9 cellular contexts compared by ENCODE assay signal in the genomic region with DNA sequence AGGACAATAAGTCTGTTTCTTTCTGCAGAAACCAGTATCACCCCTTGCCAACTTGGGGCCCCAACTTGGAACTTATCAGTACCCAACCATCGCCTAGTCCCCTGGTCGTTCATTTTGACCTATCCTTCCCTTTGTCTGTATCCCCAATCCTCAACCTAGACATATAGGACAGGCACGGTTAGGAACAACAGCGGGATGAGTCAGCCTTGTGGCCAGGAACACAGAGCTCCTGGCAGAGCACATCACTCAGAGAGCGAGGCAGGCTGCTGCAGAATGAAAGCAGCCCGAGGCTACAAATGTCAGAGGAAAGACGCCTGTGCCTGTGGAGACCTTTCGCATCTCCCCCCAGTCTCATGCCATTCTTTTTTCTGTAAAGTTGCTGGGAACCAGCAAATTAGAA. TPM values are rescaled to one million over a fixed set of nuclear protein-coding genes. Genes with fewer than 3 reads are reported as not detected.
DNase-seq lines count a peak whose midpoint lies in the region; ATAC-seq and TF ChIP-seq lines count a peak whose summit lies in the region.
"Had no signal": no experiment of that assay in that cellular context is flagged by ENCODE, and none has a peak within 500 bp of the region (broad histone marks: within the 10 kb centered on the region; RNA-seq: fewer than 3 reads in every experiment).

No MANE protein-coding gene starts in this region.

- peak overlapping the region; percentile 92 for H3K27ac ChIP-seq in right cardiac atrium (ENCODE audit: low read length)
- peak overlapping the region; percentile 67 for H3K27ac ChIP-seq in stomach smooth muscle (ENCODE audit: low read length)

- peak overlapping the region; percentile 46 to 47 for H3K9ac ChIP-seq in stomach smooth muscle (ENCODE audit: low read length in 2 of 2)

- H3K27me3 ChIP-seq in right cardiac atrium (ENCODE audit: control insufficient read depth, insufficient read depth) (no peaks in the 10 kb centered on the region), stomach smooth muscle (ENCODE audit: control insufficient read depth in 1 of 2, insufficient read depth in 2 of 2, low read length in 2 of 2) (no peaks in the 10 kb centered on the region)

- H3K27ac Mint-ChIP-seq in HFFc6, result peak overlapping the region; percentile 78

- H3K4me1 ChIP-seq in right cardiac atrium (ENCODE audit: control insufficient read depth, insufficient read depth, low read length) (no peaks in the 10 kb centered on the region), stomach smooth muscle (ENCODE audit: control insufficient read depth, insufficient read depth, low read length) (peaks cover 40% of the 10 kb centered on the region)

- WGBS in right cardiac atrium, result 48% methylated on average over 8 of the region's 8 CpGs

- intact Hi-C loops in right cardiac atrium (cut with DNase I), result no loop called here

- H3K36me3 Mint-ChIP-seq in HFFc6 (ENCODE audit: low read depth), result peaks cover 76% of the 10 kb centered on the region

- H3K36me3 ChIP-seq in stomach smooth muscle (ENCODE audit: control insufficient read depth in 2 of 2, insufficient read depth in 2 of 2, low read length in 2 of 2), result peaks cover 18 to 27% of the 10 kb centered on the region in 2 donors

- H3K27me3 Mint-ChIP-seq in HFFc6 (ENCODE audit: insufficient read depth), result no peaks in the 10 kb centered on the region; the same call in 1 of the 2 replicates

- ATAC-seq in right cardiac atrium, result peak; percentile 69

- DNase-seq in HFFc6, result peak; percentile 88
- DNase-seq in astrocyte of the hippocampus (ENCODE audit: low read depth, low spot score), result peak; percentile 90
- DNase-seq in right cardiac atrium, result peak in 1 of 3 donors; percentile 72
- no peak for DNase-seq in SKM-1 treated with dmso at 0.1 percent for 144 hours (lab: John Stamatoyannopoulos, UW; ENCODE audit: unreplicated experiment)
- DNase-seq in mesenteric fat pad (ENCODE audit: low spot score), result no peak
- DNase-seq in COR-L47 (lab: John Stamatoyannopoulos, UW), result no peak
- no peak for DNase-seq in GF-D8 (lab: John Stamatoyannopoulos, UW)
- DNase-seq: NCI-H748 treated with DMSO at 0.1 percent for 48 hours had no signal

- H3K4me1 Mint-ChIP-seq in HFFc6 (ENCODE audit: low read depth), result peaks cover 100% of the 10 kb centered on the region

- H3K4me3 ChIP-seq in right cardiac atrium (ENCODE audit: low read length), result no peak overlapping the region
- peak overlapping the region in 1 of 2 donors; percentile 22 for H3K4me3 ChIP-seq in stomach smooth muscle (ENCODE audit: low read length in 2 of 2)

- H3K9me3 ChIP-seq in right cardiac atrium (ENCODE audit: control insufficient read depth, low read length), result no peaks in the 10 kb centered on the region
- H3K9me3 ChIP-seq in stomach smooth muscle (ENCODE audit: control insufficient read depth in 2 of 2, low read length in 2 of 2), result no peaks in the 10 kb centered on the region

- H3K4me3 Mint-ChIP-seq in HFFc6, result peak overlapping the region; percentile 56

- no peaks in the 10 kb centered on the region for H3K9me3 Mint-ChIP-seq in HFFc6

- TF ChIP-seq CTCF in HFFc6 (IDR thresholded peaks at IDR 0.05), result no peak

RNA-seq across cellular contexts. Expression of a gene that starts 14.6 kb away (rescaled TPM):
- total RNA-seq in HFFc6 (2021; fragmentation: NEBNext Ultra II Directional; extraction: Animal tissue kit (Norgen Biotek cat#: 25700)), result 100 to 1,000 TPM; 518 to 872 (median 646) TPM
- 1,000 to 10,000 TPM; 2,567 to 3,299 (median 2,969) TPM for total RNA-seq in right cardiac atrium
- polyA plus RNA-seq in right cardiac atrium, result 2,307 TPM
- total RNA-seq in mesenteric fat pad, result 8.9 TPM

Comparison
In these comparisons a context has a peak if more than half of its experiments do, and no peak if none do; other contexts are left out.
1. DNase-seq: peak in HFFc6 (single experiment) and astrocyte of the hippocampus (single experiment); none in SKM-1 treated with dmso at 0.1 percent for 144 hours (single experiment), mesenteric fat pad (single experiment), COR-L47 (single experiment) and GF-D8 (single experiment).
2. RNA of a gene that starts 14.6 kb away (total RNA-seq): 2,567 to 3,299 TPM in right cardiac atrium and 518 to 872 TPM in HFFc6; 8.9 TPM in mesenteric fat pad (single experiment); every median in the first group is over 10 times any median in the second.